Comparison of ENCODE assay signal across 13 cellular contexts in genomic region chr15:70133296-70133695, GRCh38. TPM values are rescaled to one million over a fixed set of nuclear protein-coding genes. Genes with fewer than 3 reads are reported as not detected.
DNase-seq lines count a peak whose midpoint lies in the region; ATAC-seq and TF ChIP-seq lines count a peak whose summit lies in the region.
"Had no signal": no experiment of that assay in that cellular context is flagged by ENCODE, and none has a peak within 500 bp of the region (broad histone marks: within the 10 kb centered on the region; RNA-seq: fewer than 3 reads in every experiment).

No MANE protein-coding gene starts in this region.

- DNase-seq in Right ventricle myocardium superior (no peak), right atrium auricular region (ENCODE audit: low spot score) (no peak), left cardiac atrium (no peak), midbrain (lab: John Stamatoyannopoulos, UW) (peak; percentile 18), stomach (peak; percentile 61), COR-L47 (lab: John Stamatoyannopoulos, UW) (no peak)
- no peak for DNase-seq in activated T-helper 1 cell treated with anti-CD3 and anti-CD28 coated beads, Interleukin-12 subunit alpha, Interleukin-12 subunit beta, Interleukin-2, Interleukin-4 antibody, amounts not matched to agents 30 ng/mL and 10 ng/mL and 1 ng/mL, durations not matched to agents 14 hours and 24 hours and 36 hours (ENCODE audit: low spot score)
- DNase-seq: KG1, NCI-H1092 treated with DMSO at 0.1 percent for 48 hours, NCI-H187, NCI-H510A, SJCRH30 had no signal

- H3K9me3 ChIP-seq in right atrium auricular region: no peaks in the 10 kb centered on the region
- no peaks in the 10 kb centered on the region for H3K9me3 ChIP-seq in stomach

- H3K27ac Mint-ChIP-seq in activated T-helper 1 cell treated with anti-CD3 and anti-CD28 coated beads, Interleukin-12 subunit alpha, Interleukin-12 subunit beta, Interleukin-2, Interleukin-4 antibody, amounts not matched to agents 30 ng/mL and 10 ng/mL and 1 ng/mL, durations not matched to agents 14 hours and 24 hours and 36 hours: no peak overlapping the region

- ATAC-seq in Right ventricle myocardium superior (ENCODE audit: poor library complexity): peak; percentile 54
- peak; percentile 22 to 56 for ATAC-seq in left cardiac atrium
- no peak for ATAC-seq in GM18873 (IDR thresholded peaks at IDR 0.05; ENCODE audit: low FRiP score, unreplicated experiment)

- H3K36me3 ChIP-seq in right atrium auricular region: no peaks in the 10 kb centered on the region
- no peaks in the 10 kb centered on the region for H3K36me3 ChIP-seq in stomach
- H3K36me3 ChIP-seq: SJCRH30 had no signal

- no peak for TF ChIP-seq EP300 in stomach (IDR thresholded peaks at IDR 0.05)

- no peak overlapping the region for H3K4me3 Mint-ChIP-seq in activated T-helper 1 cell treated with anti-CD3 and anti-CD28 coated beads, Interleukin-12 subunit alpha, Interleukin-12 subunit beta, Interleukin-2, Interleukin-4 antibody, amounts not matched to agents 30 ng/mL and 10 ng/mL and 1 ng/mL, durations not matched to agents 14 hours and 24 hours and 36 hours

- no peak overlapping the region for H3K27ac ChIP-seq in right atrium auricular region
- no peak overlapping the region for H3K27ac ChIP-seq in stomach
- H3K27ac ChIP-seq: SJCRH30 had no signal

- 19 to 36% (median 30%) methylated on average over 6 of the region's 6 CpGs for WGBS in stomach, 5 donors

- TF ChIP-seq POLR2A in stomach (IDR thresholded peaks at IDR 0.05): no peak

- H3K4me1 ChIP-seq in right atrium auricular region: peaks cover 0 to 12% of the 10 kb centered on the region in 2 donors
- H3K4me1 ChIP-seq in stomach: peaks cover 0 to 22% (median 14%) of the 10 kb centered on the region in 4 donors
- H3K4me1 ChIP-seq: SJCRH30 had no signal

- H3K4me3 ChIP-seq in right atrium auricular region (no peak overlapping the region), stomach (no peak overlapping the region)
- H3K4me3 ChIP-seq: SJCRH30 had no signal

- peaks cover 29% of the 10 kb centered on the region for H3K27me3 Mint-ChIP-seq in activated T-helper 1 cell treated with anti-CD3 and anti-CD28 coated beads, Interleukin-12 subunit alpha, Interleukin-12 subunit beta, Interleukin-2, Interleukin-4 antibody, amounts not matched to agents 30 ng/mL and 10 ng/mL and 1 ng/mL, durations not matched to agents 14 hours and 24 hours and 36 hours (ENCODE audit: insufficient read depth)

- no peaks in the 10 kb centered on the region for H3K36me3 Mint-ChIP-seq in activated T-helper 1 cell treated with anti-CD3 and anti-CD28 coated beads, Interleukin-12 subunit alpha, Interleukin-12 subunit beta, Interleukin-2, Interleukin-4 antibody, amounts not matched to agents 30 ng/mL and 10 ng/mL and 1 ng/mL, durations not matched to agents 14 hours and 24 hours and 36 hours (ENCODE audit: low read depth)

- intact Hi-C loops in Right ventricle myocardium superior (cut with DNase I): no loop called here
- intact Hi-C loops in left cardiac atrium (cut with DNase I): no loop called here
- intact Hi-C loops in stomach (cut with DNase I; ENCODE audit: low total_unique reads): no loop called here
- intact Hi-C loops in activated T-helper 1 cell treated with anti-CD3 and anti-CD28 coated beads, Interleukin-12 subunit alpha, Interleukin-12 subunit beta, Interleukin-2, Interleukin-4 antibody, amounts not matched to agents 30 ng/mL and 10 ng/mL and 1 ng/mL, durations not matched to agents 14 hours and 24 hours and 36 hours (cut with micrococcal nuclease): no loop called here

- no peaks in the 10 kb centered on the region for H3K9me3 Mint-ChIP-seq in activated T-helper 1 cell treated with anti-CD3 and anti-CD28 coated beads, Interleukin-12 subunit alpha, Interleukin-12 subunit beta, Interleukin-2, Interleukin-4 antibody, amounts not matched to agents 30 ng/mL and 10 ng/mL and 1 ng/mL, durations not matched to agents 14 hours and 24 hours and 36 hours

- no peaks in the 10 kb centered on the region for H3K4me1 Mint-ChIP-seq in activated T-helper 1 cell treated with anti-CD3 and anti-CD28 coated beads, Interleukin-12 subunit alpha, Interleukin-12 subunit beta, Interleukin-2, Interleukin-4 antibody, amounts not matched to agents 30 ng/mL and 10 ng/mL and 1 ng/mL, durations not matched to agents 14 hours and 24 hours and 36 hours (ENCODE audit: low read depth)

- H3K27me3 ChIP-seq in right atrium auricular region: no peaks in the 10 kb centered on the region
- no peaks in the 10 kb centered on the region for H3K27me3 ChIP-seq in stomach
- H3K27me3 ChIP-seq: SJCRH30 had no signal

- TF ChIP-seq CTCF in right atrium auricular region (IDR thresholded peaks at IDR 0.05) (no peak), stomach (IDR thresholded peaks at IDR 0.05) (no peak)

RNA-seq across cellular contexts. Expression of gene TLE3, which starts 35.6 kb away (rescaled TPM):
- total RNA-seq in Right ventricle myocardium superior (13.4 TPM), right atrium auricular region (10 to 100 TPM; 23.3 to 61.7 TPM), left cardiac atrium (10 to 100 TPM; 22.4 to 29.3 TPM), stomach (100 to 1,000 TPM in 3 of 5 donors, 10 to 100 TPM in 2; 18.9 to 186 (median 103) TPM)
- polyA plus RNA-seq in stomach: 10 to 100 TPM; 13.3 to 21.5 (median 21.0) TPM
- 123 and 126 TPM in 2 replicates for total RNA-seq in activated T-helper 1 cell treated with anti-CD3 and anti-CD28 coated beads, Interleukin-12 subunit alpha, Interleukin-12 subunit beta, Interleukin-2, Interleukin-4 antibody, amounts not matched to agents 30 ng/mL and 10 ng/mL and 1 ng/mL, durations not matched to agents 14 hours and 24 hours and 36 hours

Comparison
In these comparisons a context has a peak if more than half of its experiments do, and no peak if none do; other contexts are left out.
1. DNase-seq: peak in midbrain (single experiment) and stomach (single experiment); none in Right ventricle myocardium superior (single experiment), right atrium auricular region (single experiment), left cardiac atrium (single experiment), activated T-helper 1 cell treated with anti-CD3 and anti-CD28 coated beads, Interleukin-12 subunit alpha, Interleukin-12 subunit beta, Interleukin-2, Interleukin-4 antibody, amounts not matched to agents 30 ng/mL and 10 ng/mL and 1 ng/mL, durations not matched to agents 14 hours and 24 hours and 36 hours (single experiment) and COR-L47 (single experiment).